In genomic region chr2:173851256-173851655, GRCh38 we compare ENCODE assay signal across 17 cellular contexts.
DNase-seq lines count a peak whose midpoint lies in the region; TF ChIP-seq lines count a peak whose summit lies in the region.
"Had no signal": no experiment of that assay in that cellular context is flagged by ENCODE, and none has a peak within 500 bp of the region (broad histone marks: within the 10 kb centered on the region; RNA-seq: fewer than 3 reads in every experiment).

No MANE protein-coding gene starts in this region.

- H3K27me3 ChIP-seq in breast epithelium (no peaks in the 10 kb centered on the region), ascending aorta (no peaks in the 10 kb centered on the region), left ventricle myocardium inferior (ENCODE audit: low read depth) (peaks cover 31% of the 10 kb centered on the region), uterus (no peaks in the 10 kb centered on the region)

- H3K4me3 ChIP-seq in breast epithelium, result no peak overlapping the region
- H3K4me3 ChIP-seq in ascending aorta, result no peak overlapping the region
- no peak overlapping the region for H3K4me3 ChIP-seq in left ventricle myocardium inferior
- no peak overlapping the region for H3K4me3 ChIP-seq in uterus

- H3K4me1 Mint-ChIP-seq in MCF 10A (ENCODE audit: insufficient read depth, unreplicated experiment), result peaks cover 12% of the 10 kb centered on the region
- H3K4me1 Mint-ChIP-seq: T-cell had no signal

- TF ChIP-seq CTCF in MCF 10A (IDR thresholded peaks at IDR 0.05; ENCODE audit: unreplicated experiment) (no peak), breast epithelium (IDR thresholded peaks at IDR 0.05) (no peak), ascending aorta (IDR thresholded peaks at IDR 0.05) (no peak), left ventricle myocardium inferior (IDR thresholded peaks at IDR 0.05; ENCODE audit: borderline replicate concordance) (no peak), uterus (IDR thresholded peaks at IDR 0.05) (no peak), GM13977 (IDR thresholded peaks at IDR 0.05; ENCODE audit: extremely low read depth, insufficient read depth, missing control alignments) (no peak)

- CTCF ChIA-PET in MCF 10A (lab: Yijun Ruan, JAX), result interaction anchor here (1.1 kb wide), 1 partner anchor 9 kb away, joined by 3 read pairs; no protein-coding TSS in a partner anchor

- H3K27ac ChIP-seq in breast epithelium, result peak overlapping the region in 1 of 2 donors; percentile 44
- peak overlapping the region; percentile 65 to 80 for H3K27ac ChIP-seq in ascending aorta
- no peak overlapping the region for H3K27ac ChIP-seq in left ventricle myocardium inferior (replicated peaks)
- H3K27ac ChIP-seq in uterus, result peak overlapping the region; percentile 6 to 38
- H3K27ac ChIP-seq: epithelial cell of prostate had no signal

- in situ Hi-C loops in GM13977 (cut with MboI; ENCODE audit: low pct_unique_long_range_greater_than_20kb, low sequenced_read_pairs, unreplicated experiment), result no loop called here

- no peaks in the 10 kb centered on the region for H3K27me3 Mint-ChIP-seq in MCF 10A (ENCODE audit: insufficient read depth, unreplicated experiment)

- intact Hi-C loops in MCF 10A (cut with micrococcal nuclease) (no loop called here), breast epithelium (cut with DNase I; ENCODE audit: low total_unique reads) (no loop called here), ascending aorta (cut with DNase I) (loop anchor here (1.0 kb wide), 1 partner anchor 185 kb away; no protein-coding TSS in a partner anchor), left ventricle myocardium inferior (cut with micrococcal nuclease) (no loop called here), uterus (cut with DNase I; ENCODE audit: low total_unique reads) (no loop called here)

- TF ChIP-seq POLR2A in breast epithelium (IDR thresholded peaks at IDR 0.05) (no peak), uterus (IDR thresholded peaks at IDR 0.05) (no peak)

- no peak overlapping the region for H3K27ac Mint-ChIP-seq in MCF 10A (ENCODE audit: low read depth, unreplicated experiment)
- H3K27ac Mint-ChIP-seq: activated naive CD4-positive, alpha-beta T cell treated with anti-CD3 and anti-CD28 coated beads, Interleukin-2, amount 50 U/mL, for 72 hours; CD8-positive, alpha-beta T cell; T-cell had no signal

- POLR2A ChIA-PET in MCF 10A (lab: Yijun Ruan, JAX), result no interaction called here

- DNase-seq in MCF 10A (ENCODE audit: unreplicated experiment) (peak; percentile 41), breast epithelium (ENCODE audit: low spot score in 2 of 2) (no peak), ascending aorta (ENCODE audit: low spot score in 2 of 2) (peak; percentile 37 to 93), left ventricle myocardium inferior (peak; percentile 45), uterus (peak; percentile 77 to 86), NCI-H345 treated with DMSO at 0.1 percent for 48 hours (lab: John Stamatoyannopoulos, UW; ENCODE audit: unreplicated experiment) (no peak), NCI-H345 (lab: John Stamatoyannopoulos, UW) (no peak), GM13977 (ENCODE audit: low spot score) (no peak)
- DNase-seq: activated CD8-positive, alpha-beta memory T cell treated with anti-CD3 and anti-CD28 coated beads, Interleukin-2, amount 50 U/mL, for 48 hours; CD8-positive, alpha-beta T cell; EL; KBM-7; kidney glomerular epithelial cell; NCI-H146; T-cell had no signal

- H3K4me1 ChIP-seq in breast epithelium, result no peaks in the 10 kb centered on the region
- peaks cover 0 to 33% of the 10 kb centered on the region in 2 donors for H3K4me1 ChIP-seq in ascending aorta
- H3K4me1 ChIP-seq in left ventricle myocardium inferior, result peaks cover 21% of the 10 kb centered on the region
- peaks cover 6 to 7% of the 10 kb centered on the region in 2 donors for H3K4me1 ChIP-seq in uterus

- no peaks in the 10 kb centered on the region for H3K9me3 Mint-ChIP-seq in MCF 10A (ENCODE audit: unreplicated experiment)
- H3K9me3 Mint-ChIP-seq: CD8-positive, alpha-beta T cell; T-cell had no signal

- H3K4me3 Mint-ChIP-seq in MCF 10A (ENCODE audit: unreplicated experiment), result no peak overlapping the region
- H3K4me3 Mint-ChIP-seq: CD8-positive, alpha-beta T cell; T-cell had no signal

- H3K36me3 ChIP-seq in breast epithelium, result no peaks in the 10 kb centered on the region
- H3K36me3 ChIP-seq in ascending aorta, result no peaks in the 10 kb centered on the region
- no peaks in the 10 kb centered on the region for H3K36me3 ChIP-seq in left ventricle myocardium inferior
- no peaks in the 10 kb centered on the region for H3K36me3 ChIP-seq in uterus

- no peaks in the 10 kb centered on the region for H3K36me3 Mint-ChIP-seq in MCF 10A (ENCODE audit: insufficient read depth, unreplicated experiment)
- H3K36me3 Mint-ChIP-seq: CD8-positive, alpha-beta T cell; T-cell had no signal

- no peaks in the 10 kb centered on the region for H3K9me3 ChIP-seq in breast epithelium
- H3K9me3 ChIP-seq in ascending aorta, result no peaks in the 10 kb centered on the region
- H3K9me3 ChIP-seq in left ventricle myocardium inferior (replicated peaks), result no peaks in the 10 kb centered on the region
- no peaks in the 10 kb centered on the region for H3K9me3 ChIP-seq in uterus

- no TSS peak for BruUV-seq in MCF 10A (replicated peaks; lab: Mats Ljungman, UMichigan)

Comparison
In these comparisons a context has a peak if more than half of its experiments do, and no peak if none do; other contexts are left out.
1. DNase-seq: peak in MCF 10A (single experiment), ascending aorta (2 of 2), left ventricle myocardium inferior (single experiment) and uterus (2 of 2); none in breast epithelium (0 of 2), NCI-H345 treated with DMSO at 0.1 percent for 48 hours (single experiment), NCI-H345 (single experiment) and GM13977 (single experiment).